Comparison of ENCODE assay signal across 8 cellular contexts in genomic region chr2:85741811-85742507, GRCh38. TPM values are rescaled to one million over a fixed set of nuclear protein-coding genes. Genes with fewer than 3 reads are reported as not detected.
DNase-seq lines count a peak whose midpoint lies in the region; ATAC-seq lines count a peak whose summit lies in the region.

No MANE protein-coding gene starts in this region.

- ATAC-seq in HG03342 (IDR thresholded peaks at IDR 0.05; ENCODE audit: unreplicated experiment), result no peak
- no peak for ATAC-seq in GM18861 (IDR thresholded peaks at IDR 0.05; ENCODE audit: unreplicated experiment)

- DNase-seq in HT1080 (ENCODE audit: low read depth), result peak; percentile 70
- peak in 54 of 56 donors; percentile 36 to 92 (median 76) for DNase-seq in amygdala (lab: John Stamatoyannopoulos, UW)
- DNase-seq in hepatic stellate cell (ENCODE audit: low spot score), result peak; percentile 93
- DNase-seq in skeletal muscle cell (ENCODE audit: low read depth), result peak; percentile 92
- no peak for DNase-seq in activated gamma-delta T cell (lab: John Stamatoyannopoulos, UW)
- DNase-seq in SIG-M5 treated with dmso at 0.1 percent for 504 hours (lab: John Stamatoyannopoulos, UW; ENCODE audit: unreplicated experiment), result no peak

- peak overlapping the region; percentile 13 for H3K4me3 ChIP-seq in skeletal muscle cell (ENCODE audit: low read depth, low read length)

RNA-seq across cellular contexts. Expression of gene ATOH8, which starts 11.8 kb away (rescaled TPM):
- total RNA-seq in HT1080 (2014; rRNA removed; shearing (Covaris generic)), result 2.1 and 3.8 TPM in 2 replicates
- 4.1 and 4.5 TPM in 2 replicates for polyA plus RNA-seq in HT1080 (2015; cell fraction: cytosol; rRNA removed)
- 2.9 and 3.6 TPM in 2 replicates for polyA plus RNA-seq in HT1080 (2015; cell fraction: nucleus; rRNA removed)

RNA-seq across cellular contexts. Expression of gene GNLY, which starts 47.8 kb away (rescaled TPM):
- total RNA-seq in HT1080 (2014; rRNA removed; shearing (Covaris generic)), result not detected in 2 replicates
- polyA plus RNA-seq in HT1080 (2015; cell fraction: cytosol; rRNA removed), result not detected in 2 replicates
- polyA plus RNA-seq in HT1080 (2015; cell fraction: nucleus; rRNA removed), result not detected in 2 replicates

Comparison
In these comparisons a context has a peak if more than half of its experiments do, and no peak if none do; other contexts are left out.
1. DNase-seq: peak in HT1080 (single experiment), amygdala (54 of 56), hepatic stellate cell (single experiment) and skeletal muscle cell (single experiment); none in activated gamma-delta T cell (single experiment) and SIG-M5 treated with dmso at 0.1 percent for 504 hours (single experiment).